Comparison of ENCODE assay signal across 22 cellular contexts in the genomic region with DNA sequence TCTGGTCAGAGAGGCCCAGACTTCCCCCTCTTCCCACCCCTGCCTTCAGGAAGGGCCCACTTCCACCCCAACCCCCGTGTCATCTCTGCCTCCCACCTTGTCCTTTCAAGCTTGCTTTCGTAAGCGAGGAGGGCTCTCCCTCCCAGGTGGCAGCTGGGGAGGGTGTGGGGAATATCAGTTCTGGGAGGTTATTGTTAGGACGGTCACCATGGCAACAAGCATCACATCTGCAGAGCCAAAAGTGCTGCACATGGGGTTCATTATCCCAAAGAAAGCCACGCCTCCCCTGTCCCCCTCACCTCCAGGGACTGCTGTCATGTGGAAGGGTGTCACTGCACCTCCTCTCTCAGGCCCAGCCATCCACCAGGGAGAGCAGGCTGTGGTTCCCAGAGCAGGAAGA. TPM values are rescaled to one million over a fixed set of nuclear protein-coding genes. Genes with fewer than 3 reads are reported as not detected.
DNase-seq lines count a peak whose midpoint lies in the region; ATAC-seq and TF ChIP-seq lines count a peak whose summit lies in the region.
"Had no signal": no experiment of that assay in that cellular context is flagged by ENCODE, and none has a peak within 500 bp of the region (broad histone marks: within the 10 kb centered on the region; RNA-seq: fewer than 3 reads in every experiment).

No MANE protein-coding gene starts in this region.

- no peak for TF ChIP-seq POLR2A in esophagus muscularis mucosa (IDR thresholded peaks at IDR 0.05; ENCODE audit: low read depth)

- H3K9me3 ChIP-seq in SK-N-SH (no peaks in the 10 kb centered on the region), esophagus muscularis mucosa (no peaks in the 10 kb centered on the region), mucosa of descending colon (no peaks in the 10 kb centered on the region)
- H3K9me3 ChIP-seq: HAP-1 had no signal

- no peak for TF ChIP-seq RAD21 in SK-N-SH (IDR thresholded peaks at IDR 0.05; ENCODE audit: low read length)

- H3K79me2 ChIP-seq in SK-N-SH (ENCODE audit: insufficient read depth), result no peaks in the 10 kb centered on the region

- H3K9me3 Mint-ChIP-seq in activated T-helper 2 cell treated with anti-CD3 and anti-CD28 coated beads, Interferon-gamma antibody, Interleukin-2, Interleukin-4, amounts not matched to agents 10 μg/mL and 5 μg/mL and 100 μg/mL, durations not matched to agents 14 hours and 24 hours and 36 hours, result no peaks in the 10 kb centered on the region
- H3K9me3 Mint-ChIP-seq: T-helper 1 cell treated with Interleukin-12 subunit alpha and Interleukin-12 subunit beta and Interleukin-4 antibody, amounts not matched to agents 30 μg/mL and 1 μg/mL, for 36 hours had no signal

- intact Hi-C loops in esophagus muscularis mucosa (cut with DNase I) (no loop called here), mucosa of descending colon (cut with DNase I, micrococcal nuclease) (no loop called here)
- intact Hi-C loops in activated T-helper 2 cell treated with anti-CD3 and anti-CD28 coated beads, Interferon-gamma antibody, Interleukin-2, Interleukin-4, amounts not matched to agents 10 μg/mL and 5 μg/mL and 100 μg/mL, durations not matched to agents 14 hours and 24 hours and 36 hours (cut with micrococcal nuclease), result no loop called here

- no peak overlapping the region for H3K9ac ChIP-seq in SK-N-SH

- H3K4me1 ChIP-seq in SK-N-SH (ENCODE audit: control insufficient read depth in 1 of 2, insufficient read depth in 2 of 2, low read depth in 1 of 2, low read length in 1 of 2) (peaks cover 0 to 16% of the 10 kb centered on the region in 2 experiments; a peak in 1 of 4 replicates), esophagus muscularis mucosa (peaks cover 0 to 19% (median 12%) of the 10 kb centered on the region in 4 donors), mucosa of descending colon (ENCODE audit: low read depth) (no peaks in the 10 kb centered on the region)

- ATAC-seq in SK-N-SH treated with all-trans-retinoic acid at 6 μM for 48 hours, result no peak
- ATAC-seq in mucosa of descending colon, result no peak
- ATAC-seq: GM12878, PC-3 had no signal

- H4K20me1 ChIP-seq in SK-N-SH (ENCODE audit: insufficient read depth), result no peaks in the 10 kb centered on the region

- TF ChIP-seq EP300 in SK-N-SH (IDR thresholded peaks at IDR 0.05; ENCODE audit: borderline replicate concordance in 1 of 2, low read depth in 1 of 2, low read length in 1 of 2) (no peak), esophagus muscularis mucosa (IDR thresholded peaks at IDR 0.05) (no peak)

- H3K27ac Mint-ChIP-seq in activated T-helper 2 cell treated with anti-CD3 and anti-CD28 coated beads, Interferon-gamma antibody, Interleukin-2, Interleukin-4, amounts not matched to agents 10 μg/mL and 5 μg/mL and 100 μg/mL, durations not matched to agents 14 hours and 24 hours and 36 hours, result no peak overlapping the region
- H3K27ac Mint-ChIP-seq: T-helper 1 cell treated with Interleukin-12 subunit alpha and Interleukin-12 subunit beta and Interleukin-4 antibody, amounts not matched to agents 30 μg/mL and 1 μg/mL, for 36 hours had no signal

- peaks cover 3% of the 10 kb centered on the region for H3K4me1 Mint-ChIP-seq in activated T-helper 2 cell treated with anti-CD3 and anti-CD28 coated beads, Interferon-gamma antibody, Interleukin-2, Interleukin-4, amounts not matched to agents 10 μg/mL and 5 μg/mL and 100 μg/mL, durations not matched to agents 14 hours and 24 hours and 36 hours (ENCODE audit: low read depth)

- no peak overlapping the region for H3K4me3 ChIP-seq in SK-N-SH (ENCODE audit: low read depth in 2 of 2, low read length in 1 of 2)
- H3K4me3 ChIP-seq in esophagus muscularis mucosa, result no peak overlapping the region
- no peak overlapping the region for H3K4me3 ChIP-seq in mucosa of descending colon
- H3K4me3 ChIP-seq: GM12878, HAP-1 had no signal

- H3K36me3 Mint-ChIP-seq in activated T-helper 2 cell treated with anti-CD3 and anti-CD28 coated beads, Interferon-gamma antibody, Interleukin-2, Interleukin-4, amounts not matched to agents 10 μg/mL and 5 μg/mL and 100 μg/mL, durations not matched to agents 14 hours and 24 hours and 36 hours (ENCODE audit: low read depth), result no peaks in the 10 kb centered on the region

- peaks cover 43% of the 10 kb centered on the region for H3K27me3 Mint-ChIP-seq in activated T-helper 2 cell treated with anti-CD3 and anti-CD28 coated beads, Interferon-gamma antibody, Interleukin-2, Interleukin-4, amounts not matched to agents 10 μg/mL and 5 μg/mL and 100 μg/mL, durations not matched to agents 14 hours and 24 hours and 36 hours (ENCODE audit: low read depth)

- POLR2A ChIA-PET in SK-N-SH (lab: Yijun Ruan, JAX), result no interaction called here

- WGBS in SK-N-SH (ENCODE audit: low lambda C conversion rate), result 63% methylated on average over 5 of the region's 5 CpGs
- WGBS in esophagus muscularis mucosa, result 73% methylated on average over 5 of the region's 5 CpGs

- H3K27ac ChIP-seq in SK-N-SH (ENCODE audit: low read depth in 2 of 2, low read length in 1 of 2), result no peak overlapping the region
- H3K27ac ChIP-seq in esophagus muscularis mucosa (replicated peaks in 1 of 4), result no peak overlapping the region
- H3K27ac ChIP-seq: 22Rv1, C4-2B, RWPE1 had no signal

- H3K27me3 ChIP-seq in SK-N-SH (ENCODE audit: insufficient read depth) (peaks cover 40% of the 10 kb centered on the region), esophagus muscularis mucosa (peaks cover 0 to 47% (median 7%) of the 10 kb centered on the region in 4 donors)

- no peak overlapping the region for H2AFZ ChIP-seq in SK-N-SH (ENCODE audit: low read depth)

- DNase-seq in DMS 273 (lab: John Stamatoyannopoulos, UW; ENCODE audit: unreplicated experiment) (peak; percentile 68), DMS 273 treated with DMSO at 0.1 percent for 48 hours (lab: John Stamatoyannopoulos, UW) (no peak), SK-N-SH (peak; percentile 46), NAMALWA (ENCODE audit: low spot score) (peak; percentile 48), esophagus muscularis mucosa (ENCODE audit: extremely low spot score) (peak; percentile 62), mucosa of descending colon (no peak)
- DNase-seq in activated T-helper 2 cell treated with anti-CD3 and anti-CD28 coated beads, Interferon-gamma antibody, Interleukin-2, Interleukin-4, amounts not matched to agents 10 μg/mL and 5 μg/mL and 100 μg/mL, durations not matched to agents 14 hours and 24 hours and 36 hours (ENCODE audit: low spot score), result no peak
- DNase-seq: AML-193; DMS153; EL; NCI-H1694 treated with DMSO at 0.1 percent for 48 hours; NCI-H2107; NCI-H446 treated with DMSO at 0.1 percent for 48 hours; NK-92 treated with Interleukin-12 subunit alpha and Interleukin-12 subunit beta, amount 100 ng/mL, for 24 hours; PC-3 had no signal

- no peak for TF ChIP-seq CTCF in SK-N-SH (IDR thresholded peaks at IDR 0.05)
- no peak for TF ChIP-seq CTCF in esophagus muscularis mucosa (IDR thresholded peaks at IDR 0.05)
- no peak for TF ChIP-seq CTCF in mucosa of descending colon (IDR thresholded peaks at IDR 0.05)

- no peaks in the 10 kb centered on the region for H3F3A ChIP-seq in SK-N-SH (replicated peaks; ENCODE audit: insufficient read depth)

- CTCF ChIA-PET in SK-N-SH (lab: Yijun Ruan, JAX), result interaction anchor here (0.9 to 3.8 kb wide), 2 partner anchors 86 to 237 kb away, joined by 3 to 19 read pairs; no protein-coding TSS in a partner anchor

- H3K36me3 ChIP-seq in SK-N-SH (replicated peaks in 1 of 2; ENCODE audit: control insufficient read depth in 1 of 2, insufficient read depth in 2 of 2, low read length in 1 of 2), result no peaks in the 10 kb centered on the region
- no peaks in the 10 kb centered on the region for H3K36me3 ChIP-seq in esophagus muscularis mucosa
- H3K36me3 ChIP-seq in mucosa of descending colon (ENCODE audit: low read depth), result no peaks in the 10 kb centered on the region
- H3K36me3 ChIP-seq: HAP-1 had no signal

- no peaks in the 10 kb centered on the region for H3K9me2 ChIP-seq in SK-N-SH

- H3K4me3 Mint-ChIP-seq in activated T-helper 2 cell treated with anti-CD3 and anti-CD28 coated beads, Interferon-gamma antibody, Interleukin-2, Interleukin-4, amounts not matched to agents 10 μg/mL and 5 μg/mL and 100 μg/mL, durations not matched to agents 14 hours and 24 hours and 36 hours (ENCODE audit: low read depth), result no peak overlapping the region
- H3K4me3 Mint-ChIP-seq: T-helper 1 cell treated with Interleukin-12 subunit alpha and Interleukin-12 subunit beta and Interleukin-4 antibody, amounts not matched to agents 30 μg/mL and 1 μg/mL, for 36 hours had no signal

- H3K4me2 ChIP-seq in SK-N-SH, result no peak overlapping the region

TF ChIP-seq in SK-N-SH, 30 proteins besides CTCF, POLR2A, EP300 and RAD21 (continues in another document):
- no peak for TF ChIP-seq MEF2A (IDR thresholded peaks at IDR 0.05; ENCODE audit: borderline replicate concordance, low read depth)
- TF ChIP-seq NRF1 (IDR thresholded peaks at IDR 0.05; ENCODE audit: low read depth, low read length), result no peak
- TF ChIP-seq, protein P1, sequence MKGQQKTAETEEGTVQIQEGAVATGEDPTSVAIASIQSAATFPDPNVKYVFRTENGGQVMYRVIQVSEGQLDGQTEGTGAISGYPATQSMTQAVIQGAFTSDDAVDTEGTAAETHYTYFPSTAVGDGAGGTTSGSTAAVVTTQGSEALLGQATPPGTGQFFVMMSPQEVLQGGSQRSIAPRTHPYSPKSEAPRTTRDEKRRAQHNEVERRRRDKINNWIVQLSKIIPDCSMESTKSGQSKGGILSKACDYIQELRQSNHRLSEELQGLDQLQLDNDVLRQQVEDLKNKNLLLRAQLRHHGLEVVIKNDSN (IDR thresholded peaks at IDR 0.05; ENCODE audit: borderline replicate concordance, low read depth), result no peak
- no peak for TF ChIP-seq NFIC (IDR thresholded peaks at IDR 0.05; ENCODE audit: borderline replicate concordance)

TF ChIP-seq in SK-N-SH treated with all-trans-retinoic acid at 6 μM for 48 hours, 23 proteins besides CTCF, POLR2A, EP300 and RAD21 (continues in another document):
- TF ChIP-seq GLIS3 (CRISPR knock-in tag; IDR thresholded peaks at IDR 0.05) (no peak), ESRRG (CRISPR knock-in tag; IDR thresholded peaks at IDR 0.05) (no peak), RARB (CRISPR knock-in tag; IDR thresholded peaks at IDR 0.05) (no peak)

RNA-seq across cellular contexts. Expression of a gene that starts 2.6 kb away (rescaled TPM):
- 0.10 and 0.20 TPM in 2 replicates for polyA plus RNA-seq in SK-N-SH (2012; rRNA removed)
- polyA plus RNA-seq in SK-N-SH (2012; cell fraction: cytosol; rRNA removed), result 0.13 and 0.17 TPM in 2 replicates
- polyA plus RNA-seq in SK-N-SH (2012; cell fraction: nucleus; rRNA removed), result 0.15 and 0.19 TPM in 2 replicates
- total RNA-seq in esophagus muscularis mucosa, result 1 to 10 TPM in 3 of 4 donors, under 1 TPM in 1; 0.50 to 2.0 (median 1.2) TPM
- total RNA-seq in activated T-helper 2 cell treated with anti-CD3 and anti-CD28 coated beads, Interferon-gamma antibody, Interleukin-2, Interleukin-4, amounts not matched to agents 10 μg/mL and 5 μg/mL and 100 μg/mL, durations not matched to agents 14 hours and 24 hours and 36 hours, result 1.9 and 2.1 TPM in 2 replicates
- 1 to 10 TPM in 1 of 3 donors, under 1 TPM in 2; 0.35 to 2.2 (median 0.87) TPM for total RNA-seq in mucosa of descending colon

Comparison
In these comparisons a context has a peak if more than half of its experiments do, and no peak if none do; other contexts are left out.
1. DNase-seq: peak in DMS 273 (single experiment), SK-N-SH (single experiment), NAMALWA (single experiment) and esophagus muscularis mucosa (single experiment); none in DMS 273 treated with DMSO at 0.1 percent for 48 hours (single experiment), activated T-helper 2 cell treated with anti-CD3 and anti-CD28 coated beads, Interferon-gamma antibody, Interleukin-2, Interleukin-4, amounts not matched to agents 10 μg/mL and 5 μg/mL and 100 μg/mL, durations not matched to agents 14 hours and 24 hours and 36 hours (single experiment) and mucosa of descending colon (0 of 3).